ENCODE assay signal across 8 cellular contexts in the genomic region with DNA sequence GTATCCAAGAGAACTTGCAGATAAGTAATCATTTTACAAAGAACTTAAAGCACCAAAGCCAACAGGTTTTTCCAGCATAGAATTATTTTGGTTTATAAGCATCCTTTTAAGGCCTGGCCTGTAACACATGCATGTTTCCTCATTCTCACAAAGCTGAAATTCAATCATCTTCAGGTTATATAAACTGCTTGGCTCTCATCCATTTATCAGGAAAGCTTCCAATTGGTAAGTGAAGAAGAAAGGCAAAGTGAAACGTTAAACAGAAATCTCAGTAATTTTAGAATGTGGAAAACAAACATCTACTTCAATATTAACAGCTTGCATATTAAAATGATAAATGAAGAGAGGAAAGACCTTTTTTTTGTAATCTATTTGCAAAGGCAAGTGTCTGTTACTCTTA. TPM values are rescaled to one million over a fixed set of nuclear protein-coding genes. Genes with fewer than 3 reads are reported as not detected.
DNase-seq lines count a peak whose midpoint lies in the region; ATAC-seq, FAIRE-seq and TF ChIP-seq lines count a peak whose summit lies in the region.

No MANE protein-coding gene starts in this region.

- no peak overlapping the region for H3K4ac ChIP-seq in IMR-90 (ENCODE audit: low read depth, low read length)

- no CpG with 5 or more reads among the region's 1 CpG for WGBS in IMR-90 (ENCODE audit: extremely low coverage in 2 of 2, insufficient read length in 1 of 2), 2 experiments

- peak overlapping the region; percentile 25; the same call in 1 of the 2 replicates for H3K56ac ChIP-seq in IMR-90 (ENCODE audit: extremely low read depth, insufficient read depth, low read length)

- peak overlapping the region; percentile 23 for H2BK5ac ChIP-seq in IMR-90 (ENCODE audit: low read depth, low read length, poor library complexity, severe bottlenecking)

- H2AFZ ChIP-seq in IMR-90 (replicated peaks; ENCODE audit: low read length, poor library complexity) = no peak overlapping the region

- in situ Hi-C loops in IMR-90 (cut with MboI; ENCODE audit: low sequenced_read_pairs) = no loop called here

- H3K23ac ChIP-seq in IMR-90 (ENCODE audit: low read depth, low read length) = peak overlapping the region; percentile 59; the same call in 1 of the 2 replicates

- no peak overlapping the region for H3K14ac ChIP-seq in IMR-90 (replicated peaks; ENCODE audit: low read depth, low read length)

- no peak for TF ChIP-seq CTCF in AG10803 (conservative IDR thresholded peaks at IDR 0.05; ENCODE audit: low read length)
- TF ChIP-seq CTCF in IMR-90 (conservative IDR thresholded peaks at IDR 0.05; ENCODE audit: low read depth, low read length) = no peak
- no peak for TF ChIP-seq CTCF in breast epithelium (IDR thresholded peaks at IDR 0.05)

- CTCF ChIA-PET in IMR-90 (lab: Yijun Ruan, JAX) = interaction anchor here (1.0 to 1.8 kb wide), 2 partner anchors 10 to 13 kb away, joined by 3 to 4 read pairs; no protein-coding TSS in a partner anchor

- H3K9me1 ChIP-seq in IMR-90 (ENCODE audit: insufficient read depth, low read length) = no peaks in the 10 kb centered on the region

- no peak for FAIRE-seq in GM12892 (lab: Jason Lieb, UNC)

- no peak overlapping the region for H2BK120ac ChIP-seq in IMR-90 (ENCODE audit: low read depth, low read length)

- TF ChIP-seq POLR2A in IMR-90 (IDR thresholded peaks at IDR 0.05; ENCODE audit: low read depth, low read length) = no peak
- no peak for TF ChIP-seq POLR2A in breast epithelium (IDR thresholded peaks at IDR 0.05)
- TF ChIP-seq POLR2A in GM12892 (IDR thresholded peaks at IDR 0.05; ENCODE audit: low read depth, low read length) = no peak

- H3K79me1 ChIP-seq in IMR-90 (ENCODE audit: low read depth in 1 of 2, low read length in 2 of 2) = peaks cover 12 to 50% of the 10 kb centered on the region in 2 experiments

- dilution Hi-C loops in IMR-90 (cut with HindIII; ENCODE audit: low sequenced_read_pairs, unreplicated experiment) = no loop called here

- H3K27me3 ChIP-seq in IMR-90 (ENCODE audit: control insufficient read depth, insufficient read depth, low read length) (no peaks in the 10 kb centered on the region), breast epithelium (no peaks in the 10 kb centered on the region), muscle layer of duodenum (ENCODE audit: low read depth, low read length) (no peaks in the 10 kb centered on the region)

- H3K4me1 ChIP-seq in IMR-90 (ENCODE audit: control insufficient read depth, insufficient read depth, low read length) (no peaks in the 10 kb centered on the region), breast epithelium (peaks cover 0 to 14% of the 10 kb centered on the region in 2 donors), muscle layer of duodenum (ENCODE audit: control insufficient read depth in 1 of 2, insufficient read depth in 2 of 2, low read length in 2 of 2) (peaks cover 0 to 33% of the 10 kb centered on the region in 2 donors)

- no peak overlapping the region for H4K91ac ChIP-seq in IMR-90 (ENCODE audit: insufficient read depth, low read depth, low read length)

- peak overlapping the region; percentile 77 for H3K4me2 ChIP-seq in IMR-90 (ENCODE audit: low read depth, low read length)

- BruUV-seq in IMR-90 (replicated peaks; lab: Mats Ljungman, UMichigan) = no TSS peak

- intact Hi-C loops in IMR-90 (cut with micrococcal nuclease) = loop anchor here (1.0 kb wide), 1 partner anchor 134 kb away; no protein-coding TSS in a partner anchor
- intact Hi-C loops in breast epithelium (cut with DNase I; ENCODE audit: low total_unique reads) = no loop called here

- no peak overlapping the region for H4K8ac ChIP-seq in IMR-90 (ENCODE audit: low read depth in 2 of 2, low read length in 2 of 2)

- peak; percentile 31 for DNase-seq in AG10803 (ENCODE audit: low read depth)
- peak; percentile 47 for DNase-seq in IMR-90
- no peak for DNase-seq in breast epithelium (ENCODE audit: low spot score in 2 of 2)
- no peak for DNase-seq in GM12892 (ENCODE audit: insufficient read length)

- ATAC-seq in IMR-90 (ENCODE audit: low read depth) (no peak), GM19328 (IDR thresholded peaks at IDR 0.05; ENCODE audit: unreplicated experiment) (no peak), GM18520 (IDR thresholded peaks at IDR 0.05; ENCODE audit: unreplicated experiment) (no peak), HG03520 (IDR thresholded peaks at IDR 0.05; ENCODE audit: unreplicated experiment) (no peak)

- no peaks in the 10 kb centered on the region for H3K36me3 ChIP-seq in IMR-90 (ENCODE audit: control insufficient read depth, insufficient read depth, low read length)
- H3K36me3 ChIP-seq in breast epithelium = no peaks in the 10 kb centered on the region
- H3K36me3 ChIP-seq in muscle layer of duodenum (ENCODE audit: control insufficient read depth in 1 of 2, insufficient read depth in 2 of 2, low read length in 2 of 2) = peaks cover 11 to 13% of the 10 kb centered on the region in 2 donors

- H2BK15ac ChIP-seq in IMR-90 (ENCODE audit: low read depth, low read length) = no peak overlapping the region

- no peak overlapping the region for H2AK9ac ChIP-seq in IMR-90 (replicated peaks; ENCODE audit: low read depth, low read length, poor library complexity)

- H2AK5ac ChIP-seq in IMR-90 (ENCODE audit: low read depth, low read length) = no peak overlapping the region

- no peak for TF ChIP-seq RAD21 in IMR-90 (IDR thresholded peaks at IDR 0.05; ENCODE audit: low read length)

- peak overlapping the region; percentile 90; the same call in 1 of the 2 replicates for H3K9ac ChIP-seq in IMR-90 (ENCODE audit: low read depth, low read length)

- H2BK20ac ChIP-seq in IMR-90 (ENCODE audit: low read depth, low read length) = no peak overlapping the region

- no peak overlapping the region for H4K5ac ChIP-seq in IMR-90 (ENCODE audit: low read depth, low read length)

- H3K27ac ChIP-seq in IMR-90 (ENCODE audit: insufficient read depth, low read length) (no peak overlapping the region), breast epithelium (peak overlapping the region; percentile 10 to 98), muscle layer of duodenum (ENCODE audit: low read length) (peak overlapping the region; percentile 92)

- H4K20me1 ChIP-seq in IMR-90 (ENCODE audit: insufficient read depth, low read length) = peaks cover 33% of the 10 kb centered on the region; the same call in 1 of the 2 replicates

- H3K9me3 ChIP-seq in IMR-90 (ENCODE audit: control insufficient read depth, insufficient read depth, low read length) (no peaks in the 10 kb centered on the region), breast epithelium (no peaks in the 10 kb centered on the region), muscle layer of duodenum (ENCODE audit: control insufficient read depth in 1 of 2, low read length in 2 of 2) (no peaks in the 10 kb centered on the region)

- peak overlapping the region; percentile 84 for H3K4me3 ChIP-seq in AG10803 (ENCODE audit: low read length)
- peak overlapping the region; percentile 90 for H3K4me3 ChIP-seq in IMR-90 (ENCODE audit: insufficient read depth, low read depth, low read length)
- H3K4me3 ChIP-seq in breast epithelium = peak overlapping the region; percentile 78 to 91 (median 81)
- peak overlapping the region; percentile 83 to 88 for H3K4me3 ChIP-seq in muscle layer of duodenum (ENCODE audit: low read depth in 1 of 2, low read length in 2 of 2)

- POLR2A ChIA-PET in IMR-90 (lab: Charles Lee; ENCODE audit: unreplicated experiment) = interaction anchor here (0.6 kb wide), 1 partner anchor 58 kb away, joined by 3 read pairs; a partner anchor contains a TSS

- no peak overlapping the region for H3K18ac ChIP-seq in IMR-90 (ENCODE audit: low read depth, low read length)

TF ChIP-seq in IMR-90, 13 proteins besides CTCF, POLR2A, EP300 and RAD21:
- TF ChIP-seq FOS (IDR thresholded peaks at IDR 0.05; ENCODE audit: low read depth, low read length) (no peak), SMC3 (IDR thresholded peaks at IDR 0.05; ENCODE audit: low read depth, low read length) (no peak), CEBPB (IDR thresholded peaks at IDR 0.05; ENCODE audit: low read depth, low read length) (no peak), NFE2L2 (IDR thresholded peaks at IDR 0.05; ENCODE audit: low read depth, low read length) (no peak), CHD1 (IDR thresholded peaks at IDR 0.05; ENCODE audit: low read depth, low read length) (no peak), MAZ (IDR thresholded peaks at IDR 0.05; ENCODE audit: borderline replicate concordance, low read depth, low read length) (no peak), BHLHE40 (IDR thresholded peaks at IDR 0.05; ENCODE audit: low read depth, low read length) (no peak), MAFK (IDR thresholded peaks at IDR 0.05; ENCODE audit: low read depth, low read length) (no peak), RFX5 (IDR thresholded peaks at IDR 0.05; ENCODE audit: low read depth, low read length) (no peak), MXI1 (IDR thresholded peaks at IDR 0.05; ENCODE audit: borderline replicate concordance, low read depth, low read length) (no peak)
- TF ChIP-seq, protein P1, sequence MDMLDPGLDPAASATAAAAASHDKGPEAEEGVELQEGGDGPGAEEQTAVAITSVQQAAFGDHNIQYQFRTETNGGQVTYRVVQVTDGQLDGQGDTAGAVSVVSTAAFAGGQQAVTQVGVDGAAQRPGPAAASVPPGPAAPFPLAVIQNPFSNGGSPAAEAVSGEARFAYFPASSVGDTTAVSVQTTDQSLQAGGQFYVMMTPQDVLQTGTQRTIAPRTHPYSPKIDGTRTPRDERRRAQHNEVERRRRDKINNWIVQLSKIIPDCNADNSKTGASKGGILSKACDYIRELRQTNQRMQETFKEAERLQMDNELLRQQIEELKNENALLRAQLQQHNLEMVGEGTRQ (IDR thresholded peaks at IDR 0.05; ENCODE audit: low read depth, low read length) = no peak

RNA-seq across cellular contexts. Expression of a gene that starts 1.6 kb away (rescaled TPM):
- total RNA-seq in IMR-90 (2012; rRNA removed) = 64.0 and 111 TPM in 2 replicates
- 73.4 and 106 TPM in 2 replicates for polyA plus RNA-seq in IMR-90 (2012; rRNA removed)
- 397 and 526 TPM in 2 replicates for polyA plus RNA-seq in IMR-90 (2012; cell fraction: cytosol; rRNA removed)
- 154 and 304 TPM in 2 replicates for polyA plus RNA-seq in IMR-90 (2012; cell fraction: nucleus; rRNA removed; ENCODE audit: low replicate concordance)
- total RNA-seq in breast epithelium = 100 to 1,000 TPM; 231 to 327 (median 273) TPM
- 83.7 TPM for polyA plus RNA-seq in GM12892 (2012; ENCODE audit: missing spikeins)

RNA-seq across cellular contexts. Expression of a gene that starts 1.9 kb away (rescaled TPM):
- total RNA-seq in IMR-90 (2012; rRNA removed) (138 and 166 TPM in 2 replicates), breast epithelium (100 to 1,000 TPM; 204 to 247 (median 239) TPM)
- 58.6 and 61.2 TPM in 2 replicates for polyA plus RNA-seq in IMR-90 (2012; rRNA removed)
- polyA plus RNA-seq in IMR-90 (2012; cell fraction: cytosol; rRNA removed) = 22.8 and 26.1 TPM in 2 replicates
- 11.6 and 71.5 TPM in 2 replicates for polyA plus RNA-seq in IMR-90 (2012; cell fraction: nucleus; rRNA removed; ENCODE audit: low replicate concordance)
- polyA plus RNA-seq in GM12892 (2012; ENCODE audit: missing spikeins) = 131 TPM

RNA-seq across cellular contexts. Expression of a gene that starts 58.4 kb away (rescaled TPM):
- total RNA-seq in IMR-90 (2012; rRNA removed) (399 and 415 TPM in 2 replicates), breast epithelium (100 to 1,000 TPM in 2 of 3 donors, 10 to 100 TPM in 1; 86.9 to 143 (median 127) TPM)
- polyA plus RNA-seq in IMR-90 (2012; rRNA removed) = 344 and 365 TPM in 2 replicates
- polyA plus RNA-seq in IMR-90 (2012; cell fraction: cytosol; rRNA removed) = 120 and 131 TPM in 2 replicates
- 25.9 and 145 TPM in 2 replicates for polyA plus RNA-seq in IMR-90 (2012; cell fraction: nucleus; rRNA removed; ENCODE audit: low replicate concordance)
- polyA plus RNA-seq in GM12892 (2012; ENCODE audit: missing spikeins) = 90.8 TPM

Comparison
In these comparisons a context has a peak if more than half of its experiments do, and no peak if none do; other contexts are left out.
1. DNase-seq: peak in AG10803 (single experiment) and IMR-90 (single experiment); none in breast epithelium (0 of 2) and GM12892 (single experiment).
2. Peak in every context shown above with its lines, with median percentiles within 50 percentile points of each other: H3K4me3 ChIP-seq.